9 cellular contexts compared by ENCODE assay signal in the genomic region with DNA sequence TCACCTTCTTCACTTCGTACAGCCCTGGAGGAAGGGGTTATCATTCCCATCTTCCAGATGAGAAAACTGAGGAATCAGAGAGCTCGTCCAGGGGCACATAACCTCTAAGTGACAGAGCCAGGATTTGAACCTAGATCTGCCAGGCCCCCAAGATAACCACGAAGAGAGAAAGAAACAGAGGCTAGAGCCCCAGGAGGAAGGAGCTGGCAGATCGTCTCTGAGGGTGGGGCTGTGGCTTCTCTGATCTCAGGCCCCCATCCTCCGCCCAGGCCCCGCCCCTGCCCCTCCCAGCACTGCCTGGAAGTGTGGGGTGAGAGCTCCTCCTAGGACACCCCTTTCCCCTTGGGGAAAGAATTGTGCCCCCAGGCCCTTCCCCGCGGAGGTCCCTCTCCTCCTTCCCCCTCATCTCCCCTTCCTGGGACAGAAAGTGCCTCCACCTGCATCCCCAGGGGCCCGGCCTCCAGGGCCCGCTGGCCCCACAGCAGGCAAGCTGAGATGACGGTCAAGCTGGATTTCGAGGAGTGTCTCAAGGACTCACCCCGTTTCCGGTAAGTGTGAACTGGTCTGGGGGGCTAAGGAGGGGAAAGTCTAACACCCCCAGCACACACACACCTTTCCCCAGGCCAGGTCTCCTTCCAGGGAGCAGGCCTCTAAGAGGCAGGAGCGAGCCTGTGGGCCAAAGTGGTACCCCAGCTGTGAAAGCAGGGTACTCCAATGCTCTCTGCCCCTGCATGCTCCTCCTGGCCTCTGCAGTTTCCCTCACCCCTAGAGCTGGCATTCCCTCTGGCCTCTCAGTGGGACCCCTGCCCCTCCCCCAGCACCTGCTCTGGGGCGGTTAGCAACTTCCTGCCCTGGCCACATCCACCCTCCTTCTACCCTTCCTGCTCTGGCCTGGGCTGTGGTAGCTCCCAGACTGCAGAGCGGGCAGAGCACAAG. TPM values are rescaled to one million over a fixed set of nuclear protein-coding genes. Genes with fewer than 3 reads are reported as not detected.
DNase-seq lines count a peak whose midpoint lies in the region; ATAC-seq and TF ChIP-seq lines count a peak whose summit lies in the region.
"Had no signal": no experiment of that assay in that cellular context is flagged by ENCODE, and none has a peak within 500 bp of the region (broad histone marks: within the 10 kb centered on the region; RNA-seq: fewer than 3 reads in every experiment).

A gene with protein sequence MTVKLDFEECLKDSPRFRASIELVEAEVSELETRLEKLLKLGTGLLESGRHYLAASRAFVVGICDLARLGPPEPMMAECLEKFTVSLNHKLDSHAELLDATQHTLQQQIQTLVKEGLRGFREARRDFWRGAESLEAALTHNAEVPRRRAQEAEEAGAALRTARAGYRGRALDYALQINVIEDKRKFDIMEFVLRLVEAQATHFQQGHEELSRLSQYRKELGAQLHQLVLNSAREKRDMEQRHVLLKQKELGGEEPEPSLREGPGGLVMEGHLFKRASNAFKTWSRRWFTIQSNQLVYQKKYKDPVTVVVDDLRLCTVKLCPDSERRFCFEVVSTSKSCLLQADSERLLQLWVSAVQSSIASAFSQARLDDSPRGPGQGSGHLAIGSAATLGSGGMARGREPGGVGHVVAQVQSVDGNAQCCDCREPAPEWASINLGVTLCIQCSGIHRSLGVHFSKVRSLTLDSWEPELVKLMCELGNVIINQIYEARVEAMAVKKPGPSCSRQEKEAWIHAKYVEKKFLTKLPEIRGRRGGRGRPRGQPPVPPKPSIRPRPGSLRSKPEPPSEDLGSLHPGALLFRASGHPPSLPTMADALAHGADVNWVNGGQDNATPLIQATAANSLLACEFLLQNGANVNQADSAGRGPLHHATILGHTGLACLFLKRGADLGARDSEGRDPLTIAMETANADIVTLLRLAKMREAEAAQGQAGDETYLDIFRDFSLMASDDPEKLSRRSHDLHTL (plus strand): TSS at position 290 of the 936 bp plus-strand sequence. CDS start 206 bp downstream, at position 496.

- H3K4me3 Mint-ChIP-seq in CD4-positive, CD25-positive, alpha-beta regulatory T cell, result peak within 1 kb of the TSS; percentile 94 to 99 (median 96)
- peak within 1 kb of the TSS; percentile 92 for H3K4me3 Mint-ChIP-seq in activated naive CD8-positive, alpha-beta T cell
- peak within 1 kb of the TSS; percentile 40 for H3K4me3 Mint-ChIP-seq in nephron progenitor cell

- H3K36me3 Mint-ChIP-seq in CD4-positive, CD25-positive, alpha-beta regulatory T cell, result peaks cover 16% of the 10 kb centered on the region
- peaks cover 5% of the 10 kb centered on the region for H3K36me3 Mint-ChIP-seq in activated naive CD8-positive, alpha-beta T cell
- no peaks in the 10 kb centered on the region for H3K36me3 Mint-ChIP-seq in nephron progenitor cell (ENCODE audit: low read depth)

- H3K4me1 Mint-ChIP-seq in CD4-positive, CD25-positive, alpha-beta regulatory T cell, result peaks cover 9 to 86% (median 35%) of the 10 kb centered on the region in 4 donors
- H3K4me1 Mint-ChIP-seq in activated naive CD8-positive, alpha-beta T cell (ENCODE audit: low read depth), result peaks cover 57% of the 10 kb centered on the region
- H3K4me1 Mint-ChIP-seq in nephron progenitor cell, result peaks cover 49% of the 10 kb centered on the region

- no peak for TF ChIP-seq CTCF in HFF-Myc (IDR thresholded peaks at IDR 0.05; ENCODE audit: low read depth, low read length, missing control alignments)
- no peak for TF ChIP-seq CTCF in nephron progenitor cell (IDR thresholded peaks at IDR 0.05)

- H3K27me3 ChIP-seq in CD4-positive, CD25-positive, alpha-beta regulatory T cell (ENCODE audit: control insufficient read depth, insufficient read depth, low read length), result no peaks in the 10 kb centered on the region
- no peaks in the 10 kb centered on the region for H3K27me3 ChIP-seq in aorta (ENCODE audit: control insufficient read depth in 1 of 2, insufficient read depth in 2 of 2, low read length in 1 of 2)

- WGBS in aorta, 2 donors, result 39 to 43% methylated on average over 14 to 17 of the region's 17 CpGs

- peaks cover 69% of the 10 kb centered on the region for H3K4me1 ChIP-seq in CD4-positive, CD25-positive, alpha-beta regulatory T cell (ENCODE audit: control insufficient read depth, insufficient read depth, low read length, poor library complexity, severe bottlenecking)
- no peaks in the 10 kb centered on the region for H3K4me1 ChIP-seq in aorta (ENCODE audit: control insufficient read depth in 1 of 2, insufficient read depth in 2 of 2, low read length in 2 of 2)

- H3K27ac Mint-ChIP-seq in CD4-positive, CD25-positive, alpha-beta regulatory T cell, result peak within 1 kb of the TSS; percentile 93 to 98 (median 96)
- peak within 1 kb of the TSS; percentile 96 for H3K27ac Mint-ChIP-seq in activated naive CD8-positive, alpha-beta T cell
- peak within 1 kb of the TSS; percentile 90 for H3K27ac Mint-ChIP-seq in nephron progenitor cell

- H3K27ac ChIP-seq in CD4-positive, CD25-positive, alpha-beta regulatory T cell (ENCODE audit: insufficient read depth, low read length, poor library complexity, severe bottlenecking), result peak within 1 kb of the TSS; percentile 78
- no peak within 1 kb of the TSS for H3K27ac ChIP-seq in aorta (ENCODE audit: low read depth in 1 of 2, low read length in 2 of 2)
- H3K27ac ChIP-seq: epithelial cell of prostate had no signal

- H3K27me3 Mint-ChIP-seq in CD4-positive, CD25-positive, alpha-beta regulatory T cell, result no peaks in the 10 kb centered on the region
- no peaks in the 10 kb centered on the region for H3K27me3 Mint-ChIP-seq in activated naive CD8-positive, alpha-beta T cell
- H3K27me3 Mint-ChIP-seq in nephron progenitor cell (ENCODE audit: low read depth, poor library complexity), result no peaks in the 10 kb centered on the region

- peak within 1 kb of the TSS; percentile 90 for H3K4me3 ChIP-seq in CD4-positive, CD25-positive, alpha-beta regulatory T cell (ENCODE audit: low read depth, low read length)
- peak within 1 kb of the TSS; percentile 11; the same call in 1 of the 2 replicates for H3K4me3 ChIP-seq in HFF-Myc (replicated peaks; ENCODE audit: low read depth, low read length)
- no peak within 1 kb of the TSS for H3K4me3 ChIP-seq in aorta (ENCODE audit: low read length in 2 of 2)

- no peaks in the 10 kb centered on the region for H3K9me3 ChIP-seq in CD4-positive, CD25-positive, alpha-beta regulatory T cell (ENCODE audit: control insufficient read depth in 2 of 2, low read length in 2 of 2)
- no peaks in the 10 kb centered on the region for H3K9me3 ChIP-seq in aorta (ENCODE audit: control insufficient read depth, low read length)

- DNase-seq in CD4-positive, CD25-positive, alpha-beta regulatory T cell, result peak; percentile 77 to 93 (median 79)
- no peak for DNase-seq in HFF-Myc (ENCODE audit: extremely low read depth, low read depth)
- peak; percentile 70 to 92 (median 78) for DNase-seq in T-helper 1 cell
- DNase-seq in nephron progenitor cell, result no peak
- DNase-seq in aorta, result no peak
- DNase-seq in dedifferentiated amniotic fluid mesenchymal stem cell (ENCODE audit: extremely low spot score), result no peak
- DNase-seq in NCI-H187 (lab: John Stamatoyannopoulos, UW), result no peak

- ATAC-seq in CD4-positive, CD25-positive, alpha-beta regulatory T cell (ENCODE audit: low read depth in 2 of 2), result peak; percentile 94
- peak; percentile 37 for ATAC-seq in aorta (ENCODE audit: low FRiP score)

- intact Hi-C loops in aorta (cut with DNase I), result no loop called here

- H3K36me3 ChIP-seq in CD4-positive, CD25-positive, alpha-beta regulatory T cell (ENCODE audit: control insufficient read depth, insufficient read depth, low read length), result peaks cover 19% of the 10 kb centered on the region
- no peaks in the 10 kb centered on the region for H3K36me3 ChIP-seq in aorta (ENCODE audit: control insufficient read depth in 1 of 2, insufficient read depth in 2 of 2, low read length in 1 of 2)

- no peaks in the 10 kb centered on the region for H3K9me3 Mint-ChIP-seq in CD4-positive, CD25-positive, alpha-beta regulatory T cell
- no peaks in the 10 kb centered on the region for H3K9me3 Mint-ChIP-seq in activated naive CD8-positive, alpha-beta T cell (ENCODE audit: low read depth)
- no peaks in the 10 kb centered on the region for H3K9me3 Mint-ChIP-seq in nephron progenitor cell

RNA-seq across cellular contexts. Expression of the gene that starts here (rescaled TPM):
- 723 TPM for total RNA-seq in CD4-positive, CD25-positive, alpha-beta regulatory T cell
- polyA plus RNA-seq in CD4-positive, CD25-positive, alpha-beta regulatory T cell, result 100 to 1,000 TPM; 194 to 259 (median 213) TPM
- total RNA-seq in aorta, result 10 to 100 TPM; 18.6 to 21.8 TPM
- 10 to 100 TPM in 1 of 2 donors, 1 to 10 TPM in 1; 6.5 to 10.8 TPM for polyA plus RNA-seq in aorta

Comparison
In these comparisons a context has a peak if more than half of its experiments do, and no peak if none do; other contexts are left out.
1. RNA of the gene that starts here (total RNA-seq): 723 TPM in CD4-positive, CD25-positive, alpha-beta regulatory T cell (single experiment); 18.6 to 21.8 TPM in aorta; every median in the first group is over 10 times any median in the second.
2. RNA of the gene that starts here (polyA plus RNA-seq): 194 to 259 TPM in CD4-positive, CD25-positive, alpha-beta regulatory T cell; 6.5 to 10.8 TPM in aorta; every median in the first group is over 10 times any median in the second.
3. DNase-seq: peak in CD4-positive, CD25-positive, alpha-beta regulatory T cell (3 of 3) and T-helper 1 cell (5 of 5); none in HFF-Myc (single experiment), nephron progenitor cell (single experiment), aorta (0 of 2), dedifferentiated amniotic fluid mesenchymal stem cell (single experiment) and NCI-H187 (0 of 2).
4. H3K4me3 ChIP-seq: peak in CD4-positive, CD25-positive, alpha-beta regulatory T cell (single experiment) and HFF-Myc (single experiment); none in aorta (0 of 2).
5. H3K4me3 Mint-ChIP-seq: peak in every context shown above with its lines; median percentile 96 in CD4-positive, CD25-positive, alpha-beta regulatory T cell; 92 in activated naive CD8-positive, alpha-beta T cell; 40 in nephron progenitor cell.
6. Peak in every context shown above with its lines, with median percentiles within 50 percentile points of each other: H3K27ac Mint-ChIP-seq.